Comparison of ENCODE assay signal across 8 cellular contexts in the genomic region with DNA sequence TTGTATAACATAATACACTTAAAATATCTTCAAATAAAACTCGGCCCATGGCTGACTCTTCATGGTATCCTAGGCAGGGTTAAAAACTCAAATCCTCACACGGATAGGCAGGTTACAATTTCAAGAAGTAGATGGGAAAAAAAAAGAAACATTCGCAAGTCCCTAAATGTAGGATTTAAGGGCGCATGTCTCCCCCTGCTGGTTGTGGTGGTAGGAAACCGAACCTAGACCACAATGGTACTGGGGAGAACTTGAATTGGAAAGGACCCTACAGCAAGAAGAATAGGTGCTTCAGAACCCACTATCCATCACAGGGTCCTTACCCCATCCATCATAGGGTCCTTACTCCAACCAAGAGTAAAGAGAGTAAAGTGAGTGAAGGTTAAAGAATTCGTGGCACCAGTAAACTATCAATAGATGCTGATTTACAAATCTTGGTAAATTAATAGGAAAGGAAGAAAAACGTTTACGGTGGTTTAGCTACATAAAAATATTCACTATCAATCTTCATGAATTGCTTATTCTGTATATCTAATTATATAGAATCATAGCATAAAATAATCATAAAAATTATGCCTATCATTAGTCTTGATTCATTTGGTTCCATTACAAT. TPM values are rescaled to one million over a fixed set of nuclear protein-coding genes. Genes with fewer than 3 reads are reported as not detected.
DNase-seq lines count a peak whose midpoint lies in the region; ATAC-seq lines count a peak whose summit lies in the region.

No MANE protein-coding gene starts in this region.

- H3K4me3 Mint-ChIP-seq in activated naive CD8-positive, alpha-beta T cell treated with anti-CD3 and anti-CD28 coated beads, Interleukin-2, amount 10 ng/mL, durations not matched to agents 7 days and 5 days = no peak overlapping the region

- H3K9me3 Mint-ChIP-seq in activated naive CD8-positive, alpha-beta T cell treated with anti-CD3 and anti-CD28 coated beads, Interleukin-2, amount 10 ng/mL, durations not matched to agents 7 days and 5 days = peaks cover 13% of the 10 kb centered on the region

- intact Hi-C loops in cardiac septum (cut with DNase I) = no loop called here

- in situ Hi-C loops in G401 (cut with HindIII; ENCODE audit: low sequenced_read_pairs) = no loop called here

- H3K36me3 Mint-ChIP-seq in activated naive CD8-positive, alpha-beta T cell treated with anti-CD3 and anti-CD28 coated beads, Interleukin-2, amount 10 ng/mL, durations not matched to agents 7 days and 5 days = peaks cover 7% of the 10 kb centered on the region

- ATAC-seq in activated naive CD8-positive, alpha-beta T cell treated with anti-CD3 and anti-CD28 coated beads, Interleukin-2, amount 10 ng/mL, durations not matched to agents 7 days and 5 days (ENCODE audit: low read depth) = no peak
- ATAC-seq in GM21367 (IDR thresholded peaks at IDR 0.05; ENCODE audit: unreplicated experiment) (no peak), GM21529 (IDR thresholded peaks at IDR 0.05; ENCODE audit: unreplicated experiment) (no peak)

- peaks cover 25% of the 10 kb centered on the region for H3K4me1 Mint-ChIP-seq in activated naive CD8-positive, alpha-beta T cell treated with anti-CD3 and anti-CD28 coated beads, Interleukin-2, amount 10 ng/mL, durations not matched to agents 7 days and 5 days

- peak overlapping the region; percentile 0 for H3K27ac Mint-ChIP-seq in activated naive CD8-positive, alpha-beta T cell treated with anti-CD3 and anti-CD28 coated beads, Interleukin-2, amount 10 ng/mL, durations not matched to agents 7 days and 5 days

- peaks cover 6% of the 10 kb centered on the region for H3K27me3 Mint-ChIP-seq in activated naive CD8-positive, alpha-beta T cell treated with anti-CD3 and anti-CD28 coated beads, Interleukin-2, amount 10 ng/mL, durations not matched to agents 7 days and 5 days

- peak; percentile 87 for DNase-seq in G401 (ENCODE audit: low spot score)
- DNase-seq in NCI-H1048 (lab: John Stamatoyannopoulos, UW) = peak; percentile 48
- peak; percentile 35 for DNase-seq in SKM-1 treated with dmso at 0.1 percent for 144 hours (lab: John Stamatoyannopoulos, UW; ENCODE audit: unreplicated experiment)
- peak; percentile 70 for DNase-seq in activated naive CD8-positive, alpha-beta T cell treated with anti-CD3 and anti-CD28 coated beads, Interleukin-2, amount 10 ng/mL, durations not matched to agents 7 days and 5 days
- DNase-seq in cardiac septum (ENCODE audit: low spot score) = peak; percentile 81
- peak; percentile 76 for DNase-seq in renal cortical epithelial cell (ENCODE audit: low read depth)

- POLR2A ChIA-PET in activated naive CD8-positive, alpha-beta T cell treated with anti-CD3 and anti-CD28 coated beads, Interleukin-2, amount 10 ng/mL, durations not matched to agents 7 days and 5 days (lab: Charles Lee) = no interaction called here

RNA-seq across cellular contexts. Expression of a gene that starts 3.3 kb away (rescaled TPM):
- total RNA-seq in G401 (2014; rRNA removed; shearing (Covaris generic)) = 30.5 and 32.2 TPM in 2 replicates
- 10 to 100 TPM; 14.0 to 14.5 TPM for total RNA-seq in activated naive CD8-positive, alpha-beta T cell treated with anti-CD3 and anti-CD28 coated beads, Interleukin-2, amount 10 ng/mL, durations not matched to agents 7 days and 5 days
- total RNA-seq in cardiac septum (45.9 TPM), renal cortical epithelial cell (16.8 and 21.8 TPM in 2 replicates)

RNA-seq across cellular contexts. Expression of a gene that starts 46.8 kb away (rescaled TPM):
- 0.25 TPM in 1 of 2 replicates, not detected in the other for total RNA-seq in G401 (2014; rRNA removed; shearing (Covaris generic))
- not detected for total RNA-seq in activated naive CD8-positive, alpha-beta T cell treated with anti-CD3 and anti-CD28 coated beads, Interleukin-2, amount 10 ng/mL, durations not matched to agents 7 days and 5 days
- total RNA-seq in cardiac septum = not detected
- not detected in 2 replicates for total RNA-seq in renal cortical epithelial cell

Comparison
In these comparisons a context has a peak if more than half of its experiments do, and no peak if none do; other contexts are left out.
1. DNase-seq: peak in every context shown above with its lines; median percentile 87 in G401; 81 in cardiac septum; 76 in renal cortical epithelial cell; 70 in activated naive CD8-positive, alpha-beta T cell treated with anti-CD3 and anti-CD28 coated beads, Interleukin-2, amount 10 ng/mL, durations not matched to agents 7 days and 5 days; 48 in NCI-H1048; 35 in SKM-1 treated with dmso at 0.1 percent for 144 hours.